12 cellular contexts compared by ENCODE assay signal in the genomic region with DNA sequence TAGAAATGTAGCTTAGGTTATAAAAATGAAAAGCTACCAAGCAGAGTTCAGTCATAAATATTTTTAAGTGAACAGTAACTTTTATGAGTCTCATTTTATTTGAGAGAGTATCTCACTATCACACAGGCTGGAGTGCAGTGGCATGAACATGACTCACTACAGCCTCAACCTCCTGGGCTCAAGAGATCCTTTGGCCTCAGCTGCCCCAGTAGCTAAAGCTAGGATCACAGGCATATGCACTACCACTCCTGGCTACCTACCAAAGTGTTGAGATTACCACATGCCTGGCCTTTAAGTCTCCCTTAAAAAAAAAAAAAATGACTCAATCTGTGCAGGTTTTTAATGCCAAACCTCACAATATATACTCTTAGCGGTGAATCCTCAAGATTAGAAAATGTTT. TPM values are rescaled to one million over a fixed set of nuclear protein-coding genes. Genes with fewer than 3 reads are reported as not detected.
DNase-seq lines count a peak whose midpoint lies in the region; ATAC-seq and TF ChIP-seq lines count a peak whose summit lies in the region.
"Had no signal": no experiment of that assay in that cellular context is flagged by ENCODE, and none has a peak within 500 bp of the region (broad histone marks: within the 10 kb centered on the region; RNA-seq: fewer than 3 reads in every experiment).

No MANE protein-coding gene starts in this region.

- H2BK12ac ChIP-seq in neuronal stem cell (ENCODE audit: low read length) = no peak overlapping the region

- H3K27me3 ChIP-seq in neuronal stem cell (ENCODE audit: control insufficient read depth in 3 of 3, insufficient read depth in 3 of 3, low read depth in 1 of 3, low read length in 3 of 3) = no peaks in the 10 kb centered on the region
- no peaks in the 10 kb centered on the region for H3K27me3 ChIP-seq in aorta (ENCODE audit: control insufficient read depth in 1 of 2, insufficient read depth in 2 of 2, low read length in 1 of 2)

- CTCF ChIA-PET in AG04449 (lab: Yijun Ruan, JAX) = no interaction called here

- H3K4me3 ChIP-seq in AG04449 (ENCODE audit: low read depth, low read length) = no peak overlapping the region
- H3K4me3 ChIP-seq in HFF-Myc (replicated peaks; ENCODE audit: low read depth, low read length) = no peak overlapping the region
- no peak overlapping the region for H3K4me3 ChIP-seq in neuronal stem cell (ENCODE audit: low read length in 2 of 2)
- no peak overlapping the region for H3K4me3 ChIP-seq in aorta (ENCODE audit: low read length in 2 of 2)
- H3K4me3 ChIP-seq: GM12878 had no signal

- no peak overlapping the region for H2BK5ac ChIP-seq in neuronal stem cell (ENCODE audit: low read length)

- no peak overlapping the region for H2BK15ac ChIP-seq in neuronal stem cell (ENCODE audit: low read length)

- no peak for ATAC-seq in HG02973 (IDR thresholded peaks at IDR 0.05; ENCODE audit: unreplicated experiment)
- no peak for ATAC-seq in aorta (ENCODE audit: low FRiP score)
- ATAC-seq: GM12878 had no signal

- H3K27ac ChIP-seq in neuronal stem cell (replicated peaks; ENCODE audit: low read length) (no peak overlapping the region), aorta (ENCODE audit: low read depth in 1 of 2, low read length in 2 of 2) (no peak overlapping the region)

- no peak overlapping the region for H2AK5ac ChIP-seq in neuronal stem cell (ENCODE audit: low read depth, low read length)

- H3K79me1 ChIP-seq in neuronal stem cell (ENCODE audit: low read depth, low read length) = no peaks in the 10 kb centered on the region

- TF ChIP-seq CTCF in AG04449 (IDR thresholded peaks at IDR 0.05; ENCODE audit: insufficient read depth, low read length, missing control alignments) (no peak), HFF-Myc (IDR thresholded peaks at IDR 0.05; ENCODE audit: low read depth, low read length, missing control alignments) (no peak)

- H4K8ac ChIP-seq in neuronal stem cell (ENCODE audit: low read depth, low read length) = no peak overlapping the region

- no peak overlapping the region for H2AFZ ChIP-seq in neuronal stem cell (ENCODE audit: low read length)

- no peak overlapping the region for H3K9ac ChIP-seq in neuronal stem cell (ENCODE audit: low read depth, low read length, poor library complexity)

- H3K23ac ChIP-seq in neuronal stem cell (ENCODE audit: low read depth, low read length, poor library complexity) = no peak overlapping the region

- H3K4me1 ChIP-seq in neuronal stem cell (ENCODE audit: control insufficient read depth in 2 of 2, insufficient read depth in 1 of 2, low read depth in 1 of 2, low read length in 2 of 2) = no peaks in the 10 kb centered on the region
- H3K4me1 ChIP-seq in aorta (ENCODE audit: control insufficient read depth in 1 of 2, insufficient read depth in 2 of 2, low read length in 2 of 2) = no peaks in the 10 kb centered on the region

- intact Hi-C loops in aorta (cut with DNase I) = no loop called here

- no peak overlapping the region for H3K4ac ChIP-seq in neuronal stem cell (ENCODE audit: low read length)

- H3K36me3 ChIP-seq in neuronal stem cell (replicated peaks in 1 of 2; ENCODE audit: control insufficient read depth in 2 of 2, insufficient read depth in 2 of 2, low read length in 2 of 2) (peaks cover 34 to 96% of the 10 kb centered on the region in 2 donors), aorta (ENCODE audit: control insufficient read depth in 1 of 2, insufficient read depth in 2 of 2, low read length in 1 of 2) (peaks cover 5 to 7% of the 10 kb centered on the region in 2 donors)

- DNase-seq in AG04449 (ENCODE audit: low read depth, low spot score) = peak; percentile 89
- DNase-seq in HFF-Myc (ENCODE audit: extremely low read depth, low read depth) = peak; percentile 61
- DNase-seq in astrocyte of the hippocampus (ENCODE audit: low read depth, low spot score) = peak; percentile 79
- peak; percentile 63 for DNase-seq in kidney tubule cell (ENCODE audit: low spot score)
- no peak for DNase-seq in NCI-H748 treated with DMSO at 0.1 percent for 48 hours (lab: John Stamatoyannopoulos, UW)
- DNase-seq in neuronal stem cell (ENCODE audit: low spot score) = no peak
- no peak for DNase-seq in aorta
- DNase-seq: central memory CD4-positive, alpha-beta T cell; head of caudate nucleus; NCI-H1694 treated with DMSO at 0.1 percent for 48 hours had no signal

- POLR2A ChIA-PET in AG04449 (lab: Yijun Ruan, JAX) = no interaction called here

- H3K9me3 ChIP-seq in neuronal stem cell (replicated peaks in 1 of 2; ENCODE audit: control insufficient read depth in 2 of 2, insufficient read depth in 1 of 2, low read depth in 1 of 2, low read length in 2 of 2) (no peaks in the 10 kb centered on the region), aorta (ENCODE audit: control insufficient read depth, low read length) (no peaks in the 10 kb centered on the region)

- H2BK120ac ChIP-seq in neuronal stem cell (ENCODE audit: low read depth, low read length) = no peak overlapping the region

- no CpG with 5 or more reads among the region's 1 CpG for WGBS in neuronal stem cell (ENCODE audit: extremely low coverage in 2 of 2, insufficient read length in 2 of 2, insufficient replicate concordance in 1 of 2), 2 donors
- 97 to 98% methylated on average over 1 of the region's 1 CpG for WGBS in aorta, 2 donors

- H3K18ac ChIP-seq in neuronal stem cell (ENCODE audit: low read length) = no peak overlapping the region

- H3K4me2 ChIP-seq in neuronal stem cell (ENCODE audit: insufficient read depth, low read length, poor library complexity, severe bottlenecking) = no peak overlapping the region

- no peak overlapping the region for H3K14ac ChIP-seq in neuronal stem cell (ENCODE audit: low read length)

- no peak overlapping the region for H4K91ac ChIP-seq in neuronal stem cell (ENCODE audit: low read depth, low read length, poor library complexity)

RNA-seq across cellular contexts. Expression of a gene that starts 34.7 kb away (rescaled TPM):
- 103 TPM for polyA plus RNA-seq in neuronal stem cell (2013, experiment 1 of 2)
- 103 TPM for polyA plus RNA-seq in neuronal stem cell (2013, experiment 2 of 2)
- 10 to 100 TPM; 67.9 to 73.1 TPM for total RNA-seq in aorta
- polyA plus RNA-seq in aorta = 10 to 100 TPM; 58.2 to 96.4 TPM

Comparison
In these comparisons a context has a peak if more than half of its experiments do, and no peak if none do; other contexts are left out.
1. DNase-seq: peak in AG04449 (single experiment), HFF-Myc (single experiment), astrocyte of the hippocampus (single experiment) and kidney tubule cell (single experiment); none in NCI-H748 treated with DMSO at 0.1 percent for 48 hours (single experiment), neuronal stem cell (single experiment) and aorta (0 of 2).